In genomic region chr12:121345151-121345810, GRCh38 we compare ENCODE assay signal across 1 cellular context.
TF ChIP-seq lines count a peak whose summit lies in the region.

No MANE protein-coding gene starts in this region.

TF ChIP-seq in IMR-90, 13 proteins besides CTCF, POLR2A, EP300 and RAD21:
- TF ChIP-seq RFX5 (IDR thresholded peaks at IDR 0.05; ENCODE audit: low read depth, low read length) (no peak), ELK1 (IDR thresholded peaks at IDR 0.05; ENCODE audit: borderline replicate concordance, low read depth, low read length) (no peak), NFE2L2 (IDR thresholded peaks at IDR 0.05; ENCODE audit: low read depth, low read length) (no peak), SMC3 (IDR thresholded peaks at IDR 0.05; ENCODE audit: low read depth, low read length) (no peak), MAZ (IDR thresholded peaks at IDR 0.05; ENCODE audit: borderline replicate concordance, low read depth, low read length) (no peak), MAFK (IDR thresholded peaks at IDR 0.05; ENCODE audit: low read depth, low read length) (no peak)
